Comparison of ENCODE assay signal across 1 cellular context in the genomic region with DNA sequence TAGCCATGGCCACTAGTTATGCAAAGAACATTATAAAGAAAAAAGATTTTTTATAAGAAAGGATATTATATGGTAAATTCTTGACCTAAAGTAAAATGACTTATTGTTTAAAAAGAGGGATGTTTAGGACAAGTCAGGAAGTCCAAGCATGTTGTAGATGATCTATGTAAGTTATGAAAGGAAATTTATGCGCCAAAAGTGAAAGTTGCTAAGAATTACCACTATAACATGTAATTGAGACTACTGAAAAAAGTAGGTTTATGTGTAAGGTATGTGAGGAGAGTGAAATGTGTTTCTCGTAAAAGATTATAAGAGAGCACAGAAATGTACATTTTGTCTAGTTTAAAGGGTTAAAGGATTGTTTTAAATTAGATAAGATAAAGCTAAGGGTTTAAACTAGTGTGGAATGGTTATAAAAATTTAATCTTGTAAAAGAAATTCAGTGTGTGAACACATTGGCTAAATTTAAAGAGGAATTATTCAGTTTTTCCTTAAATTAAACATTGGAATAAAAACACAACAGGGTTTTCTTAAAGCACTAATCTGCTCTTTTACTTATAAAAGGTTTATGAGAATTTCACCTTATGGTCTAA.
TF ChIP-seq lines count a peak whose summit lies in the region.

No MANE protein-coding gene starts in this region.

TF ChIP-seq in HEK293, 187 proteins besides CTCF, POLR2A, EP300 and RAD21 (continued from another document):
- TF ChIP-seq SETDB1 (IDR thresholded peaks at IDR 0.05; ENCODE audit: insufficient read length, low read length) (peak; percentile 98), ZNF404 (tag by site-specific recombination; IDR thresholded peaks at IDR 0.05) (no peak), MYNN (tag by site-specific recombination; IDR thresholded peaks at IDR 0.05; ENCODE audit: borderline replicate concordance) (no peak), ZBTB21 (tag by site-specific recombination; IDR thresholded peaks at IDR 0.05) (no peak)
